Comparison of ENCODE assay signal across 10 cellular contexts in genomic region chr1:151513626-151514101, GRCh38. TPM values are rescaled to one million over a fixed set of nuclear protein-coding genes. Genes with fewer than 3 reads are reported as not detected.
DNase-seq lines count a peak whose midpoint lies in the region; ATAC-seq, FAIRE-seq and TF ChIP-seq lines count a peak whose summit lies in the region.
"Had no signal": no experiment of that assay in that cellular context is flagged by ENCODE, and none has a peak within 500 bp of the region (broad histone marks: within the 10 kb centered on the region; RNA-seq: fewer than 3 reads in every experiment).

No MANE protein-coding gene starts in this region.

- no peak overlapping the region for H3K27ac ChIP-seq in ovary
- H3K27ac ChIP-seq: WERI-Rb-1 had no signal

- H3K9me3 ChIP-seq in iPS-15b (ENCODE audit: control insufficient read depth, insufficient read depth, low read length) (no peaks in the 10 kb centered on the region), ovary (no peaks in the 10 kb centered on the region)

- FAIRE-seq in HTR-8/SVneo (lab: Jason Lieb, UNC), result no peak

- intact Hi-C loops in ovary (cut with DNase I), result no loop called here
- intact Hi-C loops in Right ventricle myocardium superior (cut with DNase I), result no loop called here

- WGBS in ovary, 3 donors, result 83 to 85% (median 83%) methylated on average over 6 of the region's 6 CpGs

- no peak overlapping the region for H3K9ac ChIP-seq in iPS-15b (ENCODE audit: low read depth, low read length)

- H3K4me3 ChIP-seq in iPS-15b (ENCODE audit: low read depth, low read length), result peak overlapping the region; percentile 87
- no peak overlapping the region for H3K4me3 ChIP-seq in ovary

- peak; percentile 15 to 19 for DNase-seq in activated CD4-positive, alpha-beta T cell treated with anti-CD3 and anti-CD28 coated beads for 4 hours
- DNase-seq in activated CD4-positive, alpha-beta T cell treated with anti-CD3 and anti-CD28 coated beads, Interleukin-2, amount 50 U/mL, for 1 hour, result no peak
- peak; percentile 65 for DNase-seq in SK-N-DZ (ENCODE audit: low spot score)
- peak; percentile 38 for DNase-seq in stimulated activated naive CD8-positive, alpha-beta T cell treated with anti-CD3 and anti-CD28 coated beads, Interleukin-15, Interleukin-2, amounts not matched to agents 100 U/mL and 50 U/mL, for 24 hours
- no peak for DNase-seq in HTR-8/SVneo (ENCODE audit: insufficient read length, low spot score)
- DNase-seq in ovary, result no peak
- no peak for DNase-seq in Right ventricle myocardium superior
- DNase-seq: Karpas-422, WERI-Rb-1 had no signal

- TF ChIP-seq POLR2A in ovary (IDR thresholded peaks at IDR 0.05), result no peak

- TF ChIP-seq EP300 in ovary (IDR thresholded peaks at IDR 0.05), result no peak

- peaks cover 27% of the 10 kb centered on the region for H3K4me1 ChIP-seq in iPS-15b (ENCODE audit: control insufficient read depth, insufficient read depth, low read length)
- H3K4me1 ChIP-seq in ovary (ENCODE audit: insufficient read depth), result peaks cover 6% of the 10 kb centered on the region

- ATAC-seq in stimulated activated naive CD8-positive, alpha-beta T cell treated with anti-CD3 and anti-CD28 coated beads, Interleukin-15, Interleukin-2, amounts not matched to agents 100 U/mL and 50 U/mL, for 24 hours, result no peak
- no peak for ATAC-seq in Right ventricle myocardium superior (ENCODE audit: poor library complexity)

- TF ChIP-seq CTCF in ovary (IDR thresholded peaks at IDR 0.05), result no peak

- H3K27me3 ChIP-seq in iPS-15b (ENCODE audit: control insufficient read depth, insufficient read depth, low read length) (no peaks in the 10 kb centered on the region), ovary (no peaks in the 10 kb centered on the region)

- H3K36me3 ChIP-seq in iPS-15b (ENCODE audit: control insufficient read depth, insufficient read depth, low read length) (no peaks in the 10 kb centered on the region), ovary (no peaks in the 10 kb centered on the region)
- H3K36me3 ChIP-seq: WERI-Rb-1 had no signal

RNA-seq across cellular contexts. Expression of gene CGN, which starts 2.5 kb away (rescaled TPM):
- polyA plus RNA-seq in SK-N-DZ (2014; cell fraction: cytosol; rRNA removed), result 3.0 and 3.2 TPM in 2 replicates
- polyA plus RNA-seq in SK-N-DZ (2014; cell fraction: nucleus; rRNA removed), result 13.3 and 26.7 TPM in 2 replicates
- total RNA-seq in ovary, result 10 to 100 TPM in 1 of 7 donors, 1 to 10 TPM in 6; 3.2 to 26.8 (median 5.3) TPM
- polyA plus RNA-seq in ovary, result 1 to 10 TPM; 1.0 to 4.3 TPM
- 0.27 TPM for total RNA-seq in Right ventricle myocardium superior

RNA-seq across cellular contexts. Expression of gene TUFT1, which starts 26.4 kb away (rescaled TPM):
- polyA plus RNA-seq in SK-N-DZ (2014; cell fraction: cytosol; rRNA removed), result 12.3 and 12.5 TPM in 2 replicates
- polyA plus RNA-seq in SK-N-DZ (2014; cell fraction: nucleus; rRNA removed), result 7.2 and 8.5 TPM in 2 replicates
- total RNA-seq in ovary, result 10 to 100 TPM in 1 of 7 donors, 1 to 10 TPM in 6; 5.0 to 10.1 (median 7.3) TPM
- polyA plus RNA-seq in ovary, result 10 to 100 TPM in 1 of 2 donors, 1 to 10 TPM in 1; 6.6 to 10.2 TPM
- 3.4 TPM for total RNA-seq in Right ventricle myocardium superior

RNA-seq across cellular contexts. Expression of gene POGZ, which starts 54.4 kb away (rescaled TPM):
- polyA plus RNA-seq in SK-N-DZ (2014; cell fraction: cytosol; rRNA removed), result 30.7 and 35.4 TPM in 2 replicates
- 65.6 and 111 TPM in 2 replicates for polyA plus RNA-seq in SK-N-DZ (2014; cell fraction: nucleus; rRNA removed)
- total RNA-seq in ovary, result 100 to 1,000 TPM in 5 of 7 donors, 10 to 100 TPM in 2; 54.8 to 151 (median 104) TPM
- polyA plus RNA-seq in ovary, result 100 to 1,000 TPM in 1 of 2 donors, 10 to 100 TPM in 1; 34.6 to 110 TPM
- 42.0 TPM for total RNA-seq in Right ventricle myocardium superior

Comparison
In these comparisons a context has a peak if more than half of its experiments do, and no peak if none do; other contexts are left out.
1. DNase-seq: peak in activated CD4-positive, alpha-beta T cell treated with anti-CD3 and anti-CD28 coated beads for 4 hours (2 of 2), SK-N-DZ (single experiment) and stimulated activated naive CD8-positive, alpha-beta T cell treated with anti-CD3 and anti-CD28 coated beads, Interleukin-15, Interleukin-2, amounts not matched to agents 100 U/mL and 50 U/mL, for 24 hours (single experiment); none in activated CD4-positive, alpha-beta T cell treated with anti-CD3 and anti-CD28 coated beads, Interleukin-2, amount 50 U/mL, for 1 hour (single experiment), HTR-8/SVneo (single experiment), ovary (0 of 5) and Right ventricle myocardium superior (single experiment).